ENCODE assay signal across 12 cellular contexts in genomic region chr18:63106727-63107126, GRCh38.
DNase-seq lines count a peak whose midpoint lies in the region; ATAC-seq and TF ChIP-seq lines count a peak whose summit lies in the region.
"Had no signal": no experiment of that assay in that cellular context is flagged by ENCODE, and none has a peak within 500 bp of the region (broad histone marks: within the 10 kb centered on the region; RNA-seq: fewer than 3 reads in every experiment).

No MANE protein-coding gene starts in this region.

- no peaks in the 10 kb centered on the region for H3K4me1 ChIP-seq in uterus
- H3K4me1 ChIP-seq: SJSA1 had no signal

- no peak overlapping the region for H3K4me3 ChIP-seq in uterus
- H3K4me3 ChIP-seq: SJSA1 had no signal

- H3K9me3 Mint-ChIP-seq in activated naive CD4-positive, alpha-beta T cell treated with anti-CD3 and anti-CD28 coated beads, Interleukin-2, amount 50 U/mL, for 72 hours, result peaks cover 3 to 16% of the 10 kb centered on the region in 2 donors

- peaks cover 6 to 18% of the 10 kb centered on the region in 2 donors for H3K36me3 Mint-ChIP-seq in activated naive CD4-positive, alpha-beta T cell treated with anti-CD3 and anti-CD28 coated beads, Interleukin-2, amount 50 U/mL, for 72 hours

- no peaks in the 10 kb centered on the region for H3K36me3 ChIP-seq in uterus
- H3K36me3 ChIP-seq: SJSA1 had no signal

- H3K9me3 ChIP-seq in uterus, result no peaks in the 10 kb centered on the region
- H3K9me3 ChIP-seq: SJSA1 had no signal

- no peaks in the 10 kb centered on the region for H3K27me3 ChIP-seq in uterus
- H3K27me3 ChIP-seq: SJSA1 had no signal

- peak overlapping the region; percentile 27 to 46 for H3K27ac ChIP-seq in uterus
- H3K27ac ChIP-seq: SJSA1 had no signal

- peak; percentile 47 to 63 for ATAC-seq in activated naive CD4-positive, alpha-beta T cell treated with anti-CD3 and anti-CD28 coated beads, Interleukin-2, amount 50 U/mL, for 72 hours
- peak; percentile 43 for ATAC-seq in HG02642 (IDR thresholded peaks at IDR 0.05; ENCODE audit: poor library complexity, unreplicated experiment)
- ATAC-seq in HG03571 (IDR thresholded peaks at IDR 0.05; ENCODE audit: unreplicated experiment), result peak; percentile 24

- no peak for TF ChIP-seq POLR2A in uterus (IDR thresholded peaks at IDR 0.05)

- peak overlapping the region; percentile 31 to 53 for H3K27ac Mint-ChIP-seq in activated naive CD4-positive, alpha-beta T cell treated with anti-CD3 and anti-CD28 coated beads, Interleukin-2, amount 50 U/mL, for 72 hours

- intact Hi-C loops in uterus (cut with DNase I; ENCODE audit: low total_unique reads), result no loop called here

- no peak for DNase-seq in activated naive CD4-positive, alpha-beta T cell treated with anti-CD3 and anti-CD28 coated beads, Interleukin-2, amount 50 U/mL, for 72 hours (ENCODE audit: low spot score in 2 of 2)
- DNase-seq in activated naive CD4-positive, alpha-beta T cell (lab: John Stamatoyannopoulos, UW), result no peak
- no peak for DNase-seq in uterus
- DNase-seq in KG1 (lab: John Stamatoyannopoulos, UW), result no peak
- no peak for DNase-seq in HUDEP-2 (lab: John Stamatoyannopoulos, UW; ENCODE audit: unreplicated experiment in 76 of 76)
- DNase-seq in stimulated activated CD4-positive, alpha-beta T cell treated with anti-CD3 and anti-CD28 coated beads, Interleukin-15, amount 100 ng/mL, for 24 hours, result no peak
- DNase-seq: effector CD4-positive, alpha-beta T cell; NCI-H1092; occipital lobe had no signal

- no peak for TF ChIP-seq CTCF in uterus (IDR thresholded peaks at IDR 0.05)
